1 cellular context compared by ENCODE assay signal in the genomic region with DNA sequence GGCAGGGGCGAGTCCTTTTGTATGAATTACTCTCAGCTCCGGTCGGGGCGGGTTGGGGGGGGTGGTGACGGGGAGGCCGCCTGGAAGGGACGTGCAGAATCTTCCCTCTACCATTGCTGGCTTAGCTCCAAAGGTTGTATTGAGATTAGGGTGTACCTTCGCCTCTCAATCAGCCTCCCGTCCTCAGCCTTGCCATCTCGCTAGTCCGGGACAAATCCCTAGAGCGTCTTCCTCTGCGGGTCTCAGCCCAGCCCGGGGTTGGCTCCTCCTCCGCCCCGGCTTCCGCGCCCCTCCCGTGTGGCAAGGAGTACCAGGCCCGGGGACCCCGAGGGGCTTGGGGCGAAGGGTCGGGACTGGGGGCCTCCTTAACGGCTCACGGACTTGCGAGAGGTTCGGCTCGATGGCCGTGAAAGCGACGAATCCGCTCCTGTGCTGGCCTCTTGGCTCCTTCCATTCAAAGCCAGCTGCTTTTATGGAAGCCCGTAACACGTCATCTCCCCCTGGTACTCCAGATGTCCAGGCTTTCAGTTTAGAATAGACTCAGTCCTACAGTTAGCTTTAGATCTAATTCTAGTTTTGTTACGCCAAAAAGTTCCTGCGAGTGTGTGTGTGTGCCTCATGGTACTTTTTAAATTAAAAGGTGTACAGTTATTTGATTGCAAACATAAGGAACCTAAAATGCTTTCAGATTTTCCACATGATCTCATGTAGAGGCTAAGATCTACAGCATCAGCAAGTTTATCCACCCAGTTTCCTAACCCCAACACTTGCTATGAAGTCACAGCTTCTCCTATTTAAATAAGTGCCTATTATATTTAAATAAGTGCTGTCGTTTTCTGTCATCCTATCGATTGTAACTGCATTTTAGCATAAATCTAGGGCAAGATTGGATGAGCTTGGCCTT.
A peak's percentile ranks its signal among the peaks of the same experiment; 100 is the strongest.
TF ChIP-seq lines count a peak whose summit lies in the region.

No MANE protein-coding gene starts in this region.

TF ChIP-seq in K562, 482 proteins besides CTCF, POLR2A, EP300 and RAD21 (continued from another document and continues in another):
- TF ChIP-seq ATF1 (CRISPR knock-in tag; IDR thresholded peaks at IDR 0.05) (no peak), ATF1 (tag; IDR thresholded peaks at IDR 0.05) (no peak), ZNF354B (CRISPR knock-in tag; IDR thresholded peaks at IDR 0.05) (no peak), SP2 (IDR thresholded peaks at IDR 0.05; ENCODE audit: extremely low read depth, low read depth, low read length, poor library complexity, severe bottlenecking) (peak; percentile 33), SP1 (CRISPR knock-in tag; IDR thresholded peaks at IDR 0.05) (no peak), SIN3A (IDR thresholded peaks at IDR 0.05; ENCODE audit: borderline replicate concordance in 2 of 2, control insufficient read depth in 1 of 2, low read depth in 2 of 2, low read length in 2 of 2) (0 out of 4 replicates have a peak, but pooled peaks of 1 of the 2 experiments have one; percentile 1), ZNF311 (CRISPR knock-in tag; IDR thresholded peaks at IDR 0.05) (no peak), PTRF (tag; IDR thresholded peaks at IDR 0.05) (no peak), PPARD (CRISPR knock-in tag; IDR thresholded peaks at IDR 0.05) (no peak), TAF1 (IDR thresholded peaks at IDR 0.05; ENCODE audit: control insufficient read depth, extremely low read depth, insufficient read depth, low read length, severe bottlenecking) (peak; percentile 59), ZNF316 (IDR thresholded peaks at IDR 0.05) (peak; percentile 84), BRF1 (IDR thresholded peaks at IDR 0.05; ENCODE audit: borderline replicate concordance, extremely low read depth, insufficient read length) (no peak), CBX8 (IDR thresholded peaks at IDR 0.05; ENCODE audit: borderline replicate concordance, extremely low read depth, low read depth, low read length, poor library complexity, severe bottlenecking) (no peak), CBX3 (IDR thresholded peaks at IDR 0.05; ENCODE audit: borderline replicate concordance in 1 of 2, low read length in 2 of 2) (no peak), ZNF274 (IDR thresholded peaks at IDR 0.05; ENCODE audit: borderline replicate concordance, low read depth, low read length) (no peak), ZNF146 (CRISPR knock-in tag; IDR thresholded peaks at IDR 0.05; ENCODE audit: unreplicated experiment) (no peak), SIRT6 (IDR thresholded peaks at IDR 0.05; ENCODE audit: low read depth, low read length) (no peak), PHF8 (IDR thresholded peaks at IDR 0.05; ENCODE audit: borderline replicate concordance, low read length) (peak; percentile 16; the same call in 1 of the 2 replicates), GABPB2 (CRISPR knock-in tag; conservative IDR thresholded peaks at IDR 0.05) (no peak), BDP1 (IDR thresholded peaks at IDR 0.05; ENCODE audit: insufficient read depth, insufficient read length) (no peak), FOXA3 (CRISPR knock-in tag; conservative IDR thresholded peaks at IDR 0.05 in 1 of 2, IDR thresholded peaks at IDR 0.05 in 1 of 2) (no peak), ADNP (tag; IDR thresholded peaks at IDR 0.05) (no peak), PTTG1 (tag; IDR thresholded peaks at IDR 0.05; ENCODE audit: low read depth) (no peak), ZFPM2 (CRISPR knock-in tag; IDR thresholded peaks at IDR 0.05) (no peak), JUND (IDR thresholded peaks at IDR 0.05; ENCODE audit: borderline replicate concordance, low read depth, low read length) (0 out of 2 replicates have a peak, but pooled peaks have one; percentile 2), JUND (tag; IDR thresholded peaks at IDR 0.05; ENCODE audit: borderline replicate concordance, low read depth, low read length) (no peak), ZBTB7A (IDR thresholded peaks at IDR 0.05; ENCODE audit: borderline replicate concordance, control insufficient read depth, low read depth, low read length) (peak; percentile 93), ZNF444 (CRISPR knock-in tag; IDR thresholded peaks at IDR 0.05) (no peak), PML (IDR thresholded peaks at IDR 0.05; ENCODE audit: low read length) (no peak), MAFK (IDR thresholded peaks at IDR 0.05; ENCODE audit: low read length) (peak; percentile 65), ARID1B (IDR thresholded peaks at IDR 0.05) (no peak), SAP30 (IDR thresholded peaks at IDR 0.05; ENCODE audit: borderline replicate concordance, insufficient read depth, low read depth, low read length, poor library complexity, severe bottlenecking) (peak; percentile 67), ZNF589 (CRISPR knock-in tag; IDR thresholded peaks at IDR 0.05; ENCODE audit: low read depth) (no peak), ETV5 (CRISPR knock-in tag; IDR thresholded peaks at IDR 0.05; ENCODE audit: low read depth) (peak; percentile 29), LEF1 (IDR thresholded peaks at IDR 0.05) (peak; percentile 12; the same call in 1 of the 2 replicates), BCOR (IDR thresholded peaks at IDR 0.05) (no peak), ZNF696 (CRISPR knock-in tag; conservative IDR thresholded peaks at IDR 0.05) (no peak), NR2C2 (CRISPR knock-in tag; IDR thresholded peaks at IDR 0.05) (no peak), NR2C2 (tag; IDR thresholded peaks at IDR 0.05) (0 out of 2 replicates have a peak, but pooled peaks have one; percentile 11)
- TF ChIP-seq, protein P1, sequence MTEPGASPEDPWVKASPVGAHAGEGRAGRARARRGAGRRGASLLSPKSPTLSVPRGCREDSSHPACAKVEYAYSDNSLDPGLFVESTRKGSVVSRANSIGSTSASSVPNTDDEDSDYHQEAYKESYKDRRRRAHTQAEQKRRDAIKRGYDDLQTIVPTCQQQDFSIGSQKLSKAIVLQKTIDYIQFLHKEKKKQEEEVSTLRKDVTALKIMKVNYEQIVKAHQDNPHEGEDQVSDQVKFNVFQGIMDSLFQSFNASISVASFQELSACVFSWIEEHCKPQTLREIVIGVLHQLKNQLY (CRISPR knock-in tag; conservative IDR thresholded peaks at IDR 0.05) = no peak
- TF ChIP-seq, protein P2, sequence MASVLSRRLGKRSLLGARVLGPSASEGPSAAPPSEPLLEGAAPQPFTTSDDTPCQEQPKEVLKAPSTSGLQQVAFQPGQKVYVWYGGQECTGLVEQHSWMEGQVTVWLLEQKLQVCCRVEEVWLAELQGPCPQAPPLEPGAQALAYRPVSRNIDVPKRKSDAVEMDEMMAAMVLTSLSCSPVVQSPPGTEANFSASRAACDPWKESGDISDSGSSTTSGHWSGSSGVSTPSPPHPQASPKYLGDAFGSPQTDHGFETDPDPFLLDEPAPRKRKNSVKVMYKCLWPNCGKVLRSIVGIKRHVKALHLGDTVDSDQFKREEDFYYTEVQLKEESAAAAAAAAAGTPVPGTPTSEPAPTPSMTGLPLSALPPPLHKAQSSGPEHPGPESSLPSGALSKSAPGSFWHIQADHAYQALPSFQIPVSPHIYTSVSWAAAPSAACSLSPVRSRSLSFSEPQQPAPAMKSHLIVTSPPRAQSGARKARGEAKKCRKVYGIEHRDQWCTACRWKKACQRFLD (CRISPR knock-in tag; IDR thresholded peaks at IDR 0.05) = no peak
- TF ChIP-seq, protein P3, sequence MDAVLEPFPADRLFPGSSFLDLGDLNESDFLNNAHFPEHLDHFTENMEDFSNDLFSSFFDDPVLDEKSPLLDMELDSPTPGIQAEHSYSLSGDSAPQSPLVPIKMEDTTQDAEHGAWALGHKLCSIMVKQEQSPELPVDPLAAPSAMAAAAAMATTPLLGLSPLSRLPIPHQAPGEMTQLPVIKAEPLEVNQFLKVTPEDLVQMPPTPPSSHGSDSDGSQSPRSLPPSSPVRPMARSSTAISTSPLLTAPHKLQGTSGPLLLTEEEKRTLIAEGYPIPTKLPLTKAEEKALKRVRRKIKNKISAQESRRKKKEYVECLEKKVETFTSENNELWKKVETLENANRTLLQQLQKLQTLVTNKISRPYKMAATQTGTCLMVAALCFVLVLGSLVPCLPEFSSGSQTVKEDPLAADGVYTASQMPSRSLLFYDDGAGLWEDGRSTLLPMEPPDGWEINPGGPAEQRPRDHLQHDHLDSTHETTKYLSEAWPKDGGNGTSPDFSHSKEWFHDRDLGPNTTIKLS (IDR thresholded peaks at IDR 0.05; ENCODE audit: borderline replicate concordance, low read depth) = peak; percentile 66
- TF ChIP-seq, protein P4, sequence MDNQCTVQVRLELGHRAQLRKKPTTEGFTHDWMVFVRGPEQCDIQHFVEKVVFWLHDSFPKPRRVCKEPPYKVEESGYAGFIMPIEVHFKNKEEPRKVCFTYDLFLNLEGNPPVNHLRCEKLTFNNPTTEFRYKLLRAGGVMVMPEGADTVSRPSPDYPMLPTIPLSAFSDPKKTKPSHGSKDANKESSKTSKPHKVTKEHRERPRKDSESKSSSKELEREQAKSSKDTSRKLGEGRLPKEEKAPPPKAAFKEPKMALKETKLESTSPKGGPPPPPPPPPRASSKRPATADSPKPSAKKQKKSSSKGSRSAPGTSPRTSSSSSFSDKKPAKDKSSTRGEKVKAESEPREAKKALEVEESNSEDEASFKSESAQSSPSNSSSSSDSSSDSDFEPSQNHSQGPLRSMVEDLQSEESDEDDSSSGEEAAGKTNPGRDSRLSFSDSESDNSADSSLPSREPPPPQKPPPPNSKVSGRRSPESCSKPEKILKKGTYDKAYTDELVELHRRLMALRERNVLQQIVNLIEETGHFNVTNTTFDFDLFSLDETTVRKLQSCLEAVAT (IDR thresholded peaks at IDR 0.05) = peak; percentile 48 to 55; a peak in 2 of 4 replicates
- TF ChIP-seq, protein P5, sequence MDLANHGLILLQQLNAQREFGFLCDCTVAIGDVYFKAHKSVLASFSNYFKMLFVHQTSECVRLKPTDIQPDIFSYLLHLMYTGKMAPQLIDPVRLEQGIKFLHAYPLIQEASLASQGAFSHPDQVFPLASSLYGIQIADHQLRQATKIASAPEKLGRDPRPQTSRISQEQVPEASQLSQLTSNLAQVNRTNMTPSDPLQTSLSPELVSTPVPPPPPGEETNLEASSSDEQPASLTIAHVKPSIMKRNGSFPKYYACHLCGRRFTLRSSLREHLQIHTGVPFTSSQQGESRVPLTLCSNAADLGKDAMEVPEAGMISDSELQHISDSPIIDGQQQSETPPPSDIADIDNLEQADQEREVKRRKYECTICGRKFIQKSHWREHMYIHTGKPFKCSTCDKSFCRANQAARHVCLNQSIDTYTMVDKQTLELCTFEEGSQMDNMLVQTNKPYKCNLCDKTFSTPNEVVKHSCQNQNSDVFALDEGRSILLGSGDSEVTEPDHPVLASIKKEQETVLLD (IDR thresholded peaks at IDR 0.05) = no peak
- TF ChIP-seq, protein P6, sequence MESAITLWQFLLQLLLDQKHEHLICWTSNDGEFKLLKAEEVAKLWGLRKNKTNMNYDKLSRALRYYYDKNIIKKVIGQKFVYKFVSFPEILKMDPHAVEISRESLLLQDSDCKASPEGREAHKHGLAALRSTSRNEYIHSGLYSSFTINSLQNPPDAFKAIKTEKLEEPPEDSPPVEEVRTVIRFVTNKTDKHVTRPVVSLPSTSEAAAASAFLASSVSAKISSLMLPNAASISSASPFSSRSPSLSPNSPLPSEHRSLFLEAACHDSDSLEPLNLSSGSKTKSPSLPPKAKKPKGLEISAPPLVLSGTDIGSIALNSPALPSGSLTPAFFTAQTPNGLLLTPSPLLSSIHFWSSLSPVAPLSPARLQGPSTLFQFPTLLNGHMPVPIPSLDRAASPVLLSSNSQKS (CRISPR knock-in tag; IDR thresholded peaks at IDR 0.05) = no peak
- TF ChIP-seq, protein P7, sequence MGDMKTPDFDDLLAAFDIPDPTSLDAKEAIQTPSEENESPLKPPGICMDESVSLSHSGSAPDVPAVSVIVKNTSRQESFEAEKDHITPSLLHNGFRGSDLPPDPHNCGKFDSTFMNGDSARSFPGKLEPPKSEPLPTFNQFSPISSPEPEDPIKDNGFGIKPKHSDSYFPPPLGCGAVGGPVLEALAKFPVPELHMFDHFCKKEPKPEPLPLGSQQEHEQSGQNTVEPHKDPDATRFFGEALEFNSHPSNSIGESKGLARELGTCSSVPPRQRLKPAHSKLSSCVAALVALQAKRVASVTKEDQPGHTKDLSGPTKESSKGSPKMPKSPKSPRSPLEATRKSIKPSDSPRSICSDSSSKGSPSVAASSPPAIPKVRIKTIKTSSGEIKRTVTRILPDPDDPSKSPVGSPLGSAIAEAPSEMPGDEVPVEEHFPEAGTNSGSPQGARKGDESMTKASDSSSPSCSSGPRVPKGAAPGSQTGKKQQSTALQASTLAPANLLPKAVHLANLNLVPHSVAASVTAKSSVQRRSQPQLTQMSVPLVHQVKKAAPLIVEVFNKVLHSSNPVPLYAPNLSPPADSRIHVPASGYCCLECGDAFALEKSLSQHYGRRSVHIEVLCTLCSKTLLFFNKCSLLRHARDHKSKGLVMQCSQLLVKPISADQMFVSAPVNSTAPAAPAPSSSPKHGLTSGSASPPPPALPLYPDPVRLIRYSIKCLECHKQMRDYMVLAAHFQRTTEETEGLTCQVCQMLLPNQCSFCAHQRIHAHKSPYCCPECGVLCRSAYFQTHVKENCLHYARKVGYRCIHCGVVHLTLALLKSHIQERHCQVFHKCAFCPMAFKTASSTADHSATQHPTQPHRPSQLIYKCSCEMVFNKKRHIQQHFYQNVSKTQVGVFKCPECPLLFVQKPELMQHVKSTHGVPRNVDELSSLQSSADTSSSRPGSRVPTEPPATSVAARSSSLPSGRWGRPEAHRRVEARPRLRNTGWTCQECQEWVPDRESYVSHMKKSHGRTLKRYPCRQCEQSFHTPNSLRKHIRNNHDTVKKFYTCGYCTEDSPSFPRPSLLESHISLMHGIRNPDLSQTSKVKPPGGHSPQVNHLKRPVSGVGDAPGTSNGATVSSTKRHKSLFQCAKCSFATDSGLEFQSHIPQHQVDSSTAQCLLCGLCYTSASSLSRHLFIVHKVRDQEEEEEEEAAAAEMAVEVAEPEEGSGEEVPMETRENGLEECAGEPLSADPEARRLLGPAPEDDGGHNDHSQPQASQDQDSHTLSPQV (IDR thresholded peaks at IDR 0.05) = peak; percentile 43; the same call in 1 of the 2 replicates
- TF ChIP-seq, protein P8, sequence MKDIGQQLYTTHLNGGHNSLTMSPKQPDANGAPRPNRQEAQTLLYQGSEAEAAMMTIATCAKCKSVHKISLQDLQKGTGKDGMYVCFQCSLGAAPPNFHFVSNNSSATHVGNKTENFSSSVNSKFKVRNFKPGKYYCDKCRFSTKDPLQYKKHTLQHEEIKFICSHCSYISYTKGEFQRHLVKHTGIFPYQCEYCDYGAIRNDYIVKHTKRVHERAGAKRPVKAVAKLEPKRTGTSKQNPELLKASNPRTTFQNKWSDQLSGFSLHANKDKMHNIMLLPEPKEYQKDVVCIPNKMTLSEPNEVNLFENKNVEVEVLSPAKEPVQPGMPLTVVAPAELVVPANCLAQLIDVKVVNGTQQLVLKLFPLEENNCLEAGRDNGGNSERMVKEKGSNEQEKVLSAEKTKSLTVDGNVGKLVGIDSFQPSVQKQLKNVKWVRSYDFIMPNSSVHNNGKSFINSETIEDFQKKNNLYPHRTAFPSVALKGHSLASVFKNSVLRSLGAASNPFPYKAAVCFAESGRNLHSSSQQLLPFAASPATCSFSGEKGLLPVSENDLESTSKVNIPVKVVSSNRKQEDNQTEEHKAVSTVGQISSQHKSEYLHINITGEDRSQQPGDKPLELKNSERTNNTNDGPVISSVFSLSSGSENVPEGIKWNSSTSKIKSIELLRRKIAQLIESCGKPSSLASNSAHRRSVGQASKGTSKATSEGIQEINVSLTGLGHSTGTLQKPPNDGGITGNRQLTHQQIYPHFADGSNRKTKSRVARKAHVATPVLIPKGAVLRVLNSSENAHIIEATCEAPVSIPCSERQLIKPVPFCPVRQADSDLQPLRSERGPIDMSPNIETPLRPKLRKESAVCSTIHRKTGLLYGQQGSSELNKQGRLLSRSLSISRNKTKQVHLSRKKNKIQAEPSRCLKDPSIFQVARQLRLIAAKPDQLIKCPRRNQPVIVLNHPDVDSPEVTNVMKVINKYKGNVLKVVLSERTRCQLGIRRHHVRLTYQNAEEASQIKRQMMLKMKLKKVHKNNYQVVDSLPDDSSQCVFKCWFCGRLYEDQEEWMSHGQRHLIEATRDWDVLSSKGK (CRISPR knock-in tag; IDR thresholded peaks at IDR 0.05) = no peak
